In genomic region chr22:39294571-39295468, GRCh38 we compare ENCODE assay signal across 15 cellular contexts.
"Had no signal": no experiment of that assay in that cellular context is flagged by ENCODE, and none has a peak within 500 bp of the region (broad histone marks: within the 10 kb centered on the region; RNA-seq: fewer than 3 reads in every experiment).

No MANE protein-coding gene starts in this region.

- H3K27me3 Mint-ChIP-seq: progenitor cell of endocrine pancreas had no signal

- H3K4me2 ChIP-seq: hepatocyte, smooth muscle cell had no signal

- H3K4me3 Mint-ChIP-seq: activated CD4-positive, alpha-beta T cell treated with anti-CD3 and anti-CD28 coated beads, Interleukin-2, amount 10 ng/mL, durations not matched to agents 7 days and 5 days; activated naive CD8-positive, alpha-beta T cell treated with anti-CD3 and anti-CD28 coated beads, Interleukin-2, amount 10 ng/mL, durations not matched to agents 7 days and 5 days; brain; central memory CD8-positive, alpha-beta T cell; naive thymus-derived CD8-positive, alpha-beta T cell had no signal

- DNase-seq: activated CD4-positive, alpha-beta T cell treated with anti-CD3 and anti-CD28 coated beads, Interleukin-2, amount 10 ng/mL, durations not matched to agents 7 days and 5 days; activated naive CD8-positive, alpha-beta T cell treated with anti-CD3 and anti-CD28 coated beads, Interleukin-2, amount 10 ng/mL, durations not matched to agents 7 days and 5 days; cortex of kidney; effector CD8-positive, alpha-beta T cell; esophagus squamous epithelium; naive thymus-derived CD8-positive, alpha-beta T cell; right cardiac atrium; stomach; testis had no signal

- H3K36me3 Mint-ChIP-seq: activated naive CD8-positive, alpha-beta T cell treated with anti-CD3 and anti-CD28 coated beads, Interleukin-2, amount 10 ng/mL, durations not matched to agents 7 days and 5 days; brain; naive thymus-derived CD8-positive, alpha-beta T cell had no signal

- H3K79me2 ChIP-seq: hepatocyte had no signal

- H2AFZ ChIP-seq: hepatocyte had no signal

- H3K9me3 ChIP-seq: esophagus squamous epithelium, stomach, testis had no signal

- FAIRE-seq: endothelial cell of umbilical vein had no signal

- H3K27ac ChIP-seq: esophagus squamous epithelium, hepatocyte, testis had no signal

- ATAC-seq: naive thymus-derived CD8-positive, alpha-beta T cell; right cardiac atrium had no signal

- H3K27ac Mint-ChIP-seq: activated CD4-positive, alpha-beta T cell treated with anti-CD3 and anti-CD28 coated beads, Interleukin-2, amount 10 ng/mL, durations not matched to agents 7 days and 5 days; brain; progenitor cell of endocrine pancreas had no signal

- H3K36me3 ChIP-seq: esophagus squamous epithelium, stomach had no signal

- H3K9me3 Mint-ChIP-seq: activated CD4-positive, alpha-beta T cell treated with anti-CD3 and anti-CD28 coated beads, Interleukin-2, amount 10 ng/mL, durations not matched to agents 7 days and 5 days; activated naive CD8-positive, alpha-beta T cell treated with anti-CD3 and anti-CD28 coated beads, Interleukin-2, amount 10 ng/mL, durations not matched to agents 7 days and 5 days; brain; central memory CD8-positive, alpha-beta T cell; naive thymus-derived CD8-positive, alpha-beta T cell had no signal

- H3K4me3 ChIP-seq: esophagus squamous epithelium, hepatocyte, smooth muscle cell, stomach, testis had no signal

- H3K27me3 ChIP-seq: hepatocyte, stomach, testis had no signal
